In genomic region chr17:50482516-50482915, GRCh38 we compare ENCODE assay signal across 1 cellular context.
TF ChIP-seq lines count a peak whose summit lies in the region.

No MANE protein-coding gene starts in this region.

TF ChIP-seq in SK-N-SH, 30 proteins besides CTCF, POLR2A, EP300 and RAD21 (continued from another document):
- TF ChIP-seq GABPA (IDR thresholded peaks at IDR 0.05; ENCODE audit: low read depth) (no peak), RFX5 (IDR thresholded peaks at IDR 0.05; ENCODE audit: low read length) (no peak), MEF2A (IDR thresholded peaks at IDR 0.05; ENCODE audit: borderline replicate concordance, low read depth) (no peak), SIN3A (IDR thresholded peaks at IDR 0.05; ENCODE audit: borderline replicate concordance, low read depth, low read length) (no peak), USF1 (IDR thresholded peaks at IDR 0.05; ENCODE audit: borderline replicate concordance, low read depth) (no peak; the same call in 1 of the 2 replicates), ZBTB33 (IDR thresholded peaks at IDR 0.05; ENCODE audit: borderline replicate concordance, low read depth) (no peak), NRF1 (IDR thresholded peaks at IDR 0.05; ENCODE audit: low read depth, low read length) (no peak), EZH2phosphoT487 (IDR thresholded peaks at IDR 0.05; ENCODE audit: borderline replicate concordance, low read depth) (no peak), YY1 (IDR thresholded peaks at IDR 0.05; ENCODE audit: low read depth) (no peak), ELF1 (IDR thresholded peaks at IDR 0.05) (no peak), TEAD4 (IDR thresholded peaks at IDR 0.05; ENCODE audit: borderline replicate concordance, insufficient read depth) (no peak), TCF12 (IDR thresholded peaks at IDR 0.05) (peak; percentile 48; the same call in 1 of the 2 replicates), MXI1 (IDR thresholded peaks at IDR 0.05; ENCODE audit: low read depth, low read length) (0 out of 2 replicates have a peak, but pooled peaks have one; percentile 39), POLR2AphosphoS5 (IDR thresholded peaks at IDR 0.05; ENCODE audit: low read depth, low read length) (no peak), CHD2 (IDR thresholded peaks at IDR 0.05; ENCODE audit: low read length, partially characterized antibody) (peak; percentile 61), USF2 (IDR thresholded peaks at IDR 0.05; ENCODE audit: borderline replicate concordance, low read depth, low read length) (no peak), FOXJ3 (CRISPR knock-in tag; IDR thresholded peaks at IDR 0.05) (no peak), JUND (IDR thresholded peaks at IDR 0.05) (peak; percentile 64), SMC3 (IDR thresholded peaks at IDR 0.05; ENCODE audit: low read depth, low read length) (peak; percentile 78), RXRA (IDR thresholded peaks at IDR 0.05; ENCODE audit: borderline replicate concordance, low read depth) (no peak; the same call in 1 of the 2 replicates), IRF3 (IDR thresholded peaks at IDR 0.05; ENCODE audit: low read depth, low read length) (no peak)
